In the genomic region with DNA sequence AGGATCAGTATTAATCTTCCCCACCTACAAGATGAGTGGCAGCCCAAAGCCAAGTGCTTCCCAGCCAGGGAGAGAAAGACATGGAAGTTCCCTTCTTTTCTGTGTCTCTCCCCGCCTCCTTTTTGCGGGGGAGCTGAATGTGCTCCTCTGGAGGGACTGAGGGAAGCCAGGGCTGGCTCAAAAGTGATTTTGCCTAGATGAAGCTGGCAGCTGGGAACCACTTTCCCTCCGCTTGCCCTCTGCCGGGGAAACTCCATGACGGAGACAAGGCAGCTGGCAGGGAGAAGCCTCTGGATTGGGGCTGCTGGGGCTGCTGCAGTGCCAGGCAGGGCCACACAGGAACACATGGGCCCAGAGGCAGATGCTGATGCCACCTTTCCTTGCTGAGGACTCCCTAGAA, we compare ENCODE assay signal across 17 cellular contexts. TPM values are rescaled to one million over a fixed set of nuclear protein-coding genes. Genes with fewer than 3 reads are reported as not detected.
DNase-seq lines count a peak whose midpoint lies in the region; ATAC-seq and TF ChIP-seq lines count a peak whose summit lies in the region.
"Had no signal": no experiment of that assay in that cellular context is flagged by ENCODE, and none has a peak within 500 bp of the region (broad histone marks: within the 10 kb centered on the region; RNA-seq: fewer than 3 reads in every experiment).

No MANE protein-coding gene starts in this region.

- H3K27me3 Mint-ChIP-seq in GM23338 (ENCODE audit: insufficient read depth, low read depth, poor library complexity) (peaks cover 39% of the 10 kb centered on the region), chondrocyte (ENCODE audit: low read depth) (peaks cover 18% of the 10 kb centered on the region)

- H3K9me3 Mint-ChIP-seq in GM23338: no peaks in the 10 kb centered on the region; the same call in 2 of the 3 replicates
- no peaks in the 10 kb centered on the region for H3K9me3 Mint-ChIP-seq in chondrocyte (ENCODE audit: low read depth)
- H3K9me3 Mint-ChIP-seq: activated CD4-positive, alpha-beta memory T cell treated with anti-CD3 and anti-CD28 coated beads for 36 hours; activated naive CD4-positive, alpha-beta T cell treated with anti-CD3 and anti-CD28 coated beads, Interleukin-2, amount 10 ng/mL, durations not matched to agents 7 days and 5 days; T-helper 1 cell treated with Interleukin-12 subunit alpha and Interleukin-12 subunit beta and Interleukin-4 antibody, amounts not matched to agents 30 μg/mL and 1 μg/mL, for 36 hours had no signal

- TF ChIP-seq CTCF in GM23338 (conservative IDR thresholded peaks at IDR 0.05; ENCODE audit: low read depth in 2 of 2): no peak
- no peak for TF ChIP-seq CTCF in mammary epithelial cell (conservative IDR thresholded peaks at IDR 0.05 in 1 of 2, IDR thresholded peaks at IDR 0.05 in 1 of 2; ENCODE audit: extremely low read depth in 1 of 2, insufficient read depth in 1 of 2, low read depth in 1 of 2, low read length in 2 of 2)
- no peak for TF ChIP-seq CTCF in chondrocyte (IDR thresholded peaks at IDR 0.05)

- no peak for ATAC-seq in GM23338

- H4K20me1 ChIP-seq in GM23338 (replicated peaks; ENCODE audit: insufficient read depth) (no peaks in the 10 kb centered on the region), mammary epithelial cell (ENCODE audit: insufficient read depth, low read length) (no peaks in the 10 kb centered on the region)

- DNase-seq in GM23338 (ENCODE audit: low spot score) (no peak), putamen (ENCODE audit: low spot score) (peak; percentile 68), mammary epithelial cell (no peak), chondrocyte (ENCODE audit: low spot score) (no peak), COR-L47 (lab: John Stamatoyannopoulos, UW) (no peak), dermis blood vessel endothelial cell (no peak)
- DNase-seq: activated CD4-positive, alpha-beta memory T cell treated with anti-CD3 and anti-CD28 coated beads for 36 hours; activated naive CD4-positive, alpha-beta T cell treated with anti-CD3 and anti-CD28 coated beads, Interleukin-2, amount 10 ng/mL, durations not matched to agents 7 days and 5 days; islet precursor cell; NCI-H2029 treated with DMSO at 0.1 percent for 48 hours; SIG-M5; thyroid gland had no signal

- BruUV-seq in mammary epithelial cell (replicated peaks; lab: Mats Ljungman, UMichigan): no TSS peak

- H3K36me3 Mint-ChIP-seq in GM23338 (ENCODE audit: low read depth): no peaks in the 10 kb centered on the region; the same call in 2 of the 3 replicates
- no peaks in the 10 kb centered on the region for H3K36me3 Mint-ChIP-seq in chondrocyte (ENCODE audit: low read depth)
- H3K36me3 Mint-ChIP-seq: activated CD4-positive, alpha-beta memory T cell treated with anti-CD3 and anti-CD28 coated beads for 36 hours; activated naive CD4-positive, alpha-beta T cell treated with anti-CD3 and anti-CD28 coated beads, Interleukin-2, amount 10 ng/mL, durations not matched to agents 7 days and 5 days had no signal

- H3K9ac ChIP-seq in mammary epithelial cell (ENCODE audit: insufficient read depth, low read length): no peak overlapping the region
- H3K9ac ChIP-seq: KMS-11 had no signal

- H3K9me3 ChIP-seq in mammary epithelial cell (replicated peaks; ENCODE audit: insufficient read depth, low read length): no peaks in the 10 kb centered on the region
- H3K9me3 ChIP-seq: ascending aorta, thyroid gland had no signal

- H3K4me1 ChIP-seq in GM23338 (ENCODE audit: insufficient read depth) (peaks cover 7% of the 10 kb centered on the region), mammary epithelial cell (ENCODE audit: insufficient read depth, low read length) (peaks cover 64% of the 10 kb centered on the region)

- 50% methylated on average over 1 of the region's 5 CpGs for WGBS in mammary epithelial cell (ENCODE audit: low coverage, missing lambda C conversion rate)

- dilution Hi-C loops in mammary epithelial cell (cut with HindIII; ENCODE audit: low sequenced_read_pairs): loop anchor here (5.0 kb wide), 2 partner anchors 52 to 78 kb away; partner anchors contain the start of gene REEP2

- H3K27ac Mint-ChIP-seq in GM23338 (no peak overlapping the region), chondrocyte (ENCODE audit: unreplicated experiment) (no peak overlapping the region)
- H3K27ac Mint-ChIP-seq: activated CD4-positive, alpha-beta memory T cell treated with anti-CD3 and anti-CD28 coated beads for 36 hours; activated naive CD4-positive, alpha-beta T cell treated with anti-CD3 and anti-CD28 coated beads, Interleukin-2, amount 10 ng/mL, durations not matched to agents 7 days and 5 days; T-helper 1 cell treated with Interleukin-12 subunit alpha and Interleukin-12 subunit beta and Interleukin-4 antibody, amounts not matched to agents 30 μg/mL and 1 μg/mL, for 36 hours had no signal

- H3K79me2 ChIP-seq in GM23338 (replicated peaks; ENCODE audit: insufficient read depth): no peaks in the 10 kb centered on the region
- no peaks in the 10 kb centered on the region for H3K79me2 ChIP-seq in mammary epithelial cell (ENCODE audit: insufficient read depth, low read length)

- 0 out of 2 replicates have a peak, but pooled peaks cover 7% of the 10 kb centered on the region for H3F3A ChIP-seq in GM23338 (replicated peaks; ENCODE audit: low read depth)

- no peak overlapping the region for H3K4me2 ChIP-seq in GM23338
- no peak overlapping the region for H3K4me2 ChIP-seq in mammary epithelial cell (ENCODE audit: insufficient read depth, low read depth, low read length)
- H3K4me2 ChIP-seq: KMS-11 had no signal

- H3K36me3 ChIP-seq in GM23338 (ENCODE audit: insufficient read depth) (no peaks in the 10 kb centered on the region), mammary epithelial cell (ENCODE audit: insufficient read depth, low read length) (no peaks in the 10 kb centered on the region)
- H3K36me3 ChIP-seq: ascending aorta, thyroid gland had no signal

- no peak overlapping the region for H3K4me3 Mint-ChIP-seq in GM23338
- no peak overlapping the region for H3K4me3 Mint-ChIP-seq in chondrocyte (ENCODE audit: unreplicated experiment)
- H3K4me3 Mint-ChIP-seq: activated CD4-positive, alpha-beta memory T cell treated with anti-CD3 and anti-CD28 coated beads for 36 hours; activated naive CD4-positive, alpha-beta T cell treated with anti-CD3 and anti-CD28 coated beads, Interleukin-2, amount 10 ng/mL, durations not matched to agents 7 days and 5 days had no signal

- peaks cover 26% of the 10 kb centered on the region for H3K27me3 ChIP-seq in GM23338 (ENCODE audit: insufficient read depth)
- H3K27me3 ChIP-seq in layer of hippocampus (ENCODE audit: control insufficient read depth, insufficient read depth, low read length): peaks cover 8% of the 10 kb centered on the region
- H3K27me3 ChIP-seq in mammary epithelial cell (ENCODE audit: insufficient read depth, low read length): no peaks in the 10 kb centered on the region
- H3K27me3 ChIP-seq: ascending aorta, thyroid gland had no signal

- H3K9me2 ChIP-seq in GM23338 (ENCODE audit: insufficient read depth): no peaks in the 10 kb centered on the region

- H3K4me1 Mint-ChIP-seq in GM23338 (peaks cover 28% of the 10 kb centered on the region), chondrocyte (ENCODE audit: low read depth) (peaks cover 8% of the 10 kb centered on the region)

- CTCF ChIA-PET in mammary epithelial cell (lab: Charles Lee; ENCODE audit: low non-redundant PET): no interaction called here

- H2AFZ ChIP-seq in GM23338 (peak overlapping the region; percentile 78; the same call in 1 of the 2 replicates), mammary epithelial cell (ENCODE audit: low read depth, low read length) (no peak overlapping the region)

- intact Hi-C loops in mammary epithelial cell (cut with micrococcal nuclease): loop anchor here (2.0 kb wide), 1 partner anchor 19 kb away; no protein-coding TSS in a partner anchor

- in situ Hi-C loops in mammary epithelial cell (cut with MboI; ENCODE audit: low sequenced_read_pairs in 2 of 2): no loop called here

- no peak overlapping the region for H3K27ac ChIP-seq in GM23338 (ENCODE audit: low read depth)
- peak overlapping the region; percentile 1 for H3K27ac ChIP-seq in angular gyrus (ENCODE audit: low read depth, low read length)
- H3K27ac ChIP-seq in layer of hippocampus (ENCODE audit: low read depth, low read length): peak overlapping the region; percentile 4
- no peak overlapping the region for H3K27ac ChIP-seq in mammary epithelial cell (ENCODE audit: insufficient read depth, low read depth, low read length)
- H3K27ac ChIP-seq: ascending aorta, KMS-11, thyroid gland had no signal

- H3K4me3 ChIP-seq in GM23338: no peak overlapping the region
- H3K4me3 ChIP-seq in mammary epithelial cell (replicated peaks in 1 of 3; ENCODE audit: insufficient read depth in 1 of 3, low read depth in 2 of 3, low read length in 3 of 3): no peak overlapping the region
- H3K4me3 ChIP-seq: ascending aorta, thyroid gland had no signal

RNA-seq across cellular contexts. Expression of gene EGR1, which starts 24.4 kb away (rescaled TPM):
- total RNA-seq in GM23338 (2014; rRNA removed; shearing (Covaris generic)): 11.5 and 13.5 TPM in 2 replicates
- polyA plus RNA-seq in GM23338 (2016; fragmentation: Nextera tagmentation; extraction: Ambion mirVana) (57.1 and 60.3 TPM in 2 replicates), mammary epithelial cell (10.6 TPM)
- total RNA-seq in mammary epithelial cell (100 to 1,000 TPM in 1 of 2 donors, 10 to 100 TPM in 1; 12.7 to 159 TPM), chondrocyte (47.6 to 103 TPM (median 82.5 TPM) in 3 replicates), dermis blood vessel endothelial cell (0.93 and 4.8 TPM in 2 replicates)
- polyA minus RNA-seq in mammary epithelial cell: 63.3 TPM

RNA-seq across cellular contexts. Expression of gene REEP2, which starts 50.8 kb away (rescaled TPM):
- total RNA-seq in GM23338 (2014; rRNA removed; shearing (Covaris generic)): 23.0 and 29.8 TPM in 2 replicates
- polyA plus RNA-seq in GM23338 (2016; fragmentation: Nextera tagmentation; extraction: Ambion mirVana) (20.5 and 21.1 TPM in 2 replicates), mammary epithelial cell (3.6 TPM)
- total RNA-seq in mammary epithelial cell (10 to 100 TPM; 14.5 to 26.5 TPM), chondrocyte (30.2 to 35.1 TPM (median 34.6 TPM) in 3 replicates), dermis blood vessel endothelial cell (0.68 and 1.5 TPM in 2 replicates)
- 70.6 TPM for polyA minus RNA-seq in mammary epithelial cell

RNA-seq across cellular contexts. Expression of gene ETF1, which starts 53.3 kb away (rescaled TPM):
- total RNA-seq in GM23338 (2014; rRNA removed; shearing (Covaris generic)): 134 and 136 TPM in 2 replicates
- polyA plus RNA-seq in GM23338 (2016; fragmentation: Nextera tagmentation; extraction: Ambion mirVana): 56.7 and 68.9 TPM in 2 replicates
- total RNA-seq in mammary epithelial cell: 100 to 1,000 TPM; 167 to 200 TPM
- 73.8 TPM for polyA plus RNA-seq in mammary epithelial cell
- polyA minus RNA-seq in mammary epithelial cell: 86.8 TPM
- 85.2 to 92.1 TPM (median 88.6 TPM) in 3 replicates for total RNA-seq in chondrocyte
- 102 and 129 TPM in 2 replicates for total RNA-seq in dermis blood vessel endothelial cell

Comparison
In these comparisons a context has a peak if more than half of its experiments do, and no peak if none do; other contexts are left out.
1. H3K27ac ChIP-seq: peak in angular gyrus (single experiment) and layer of hippocampus (single experiment); none in GM23338 (single experiment) and mammary epithelial cell (single experiment).